ENCODE assay signal across 8 cellular contexts in genomic region chr18:50297621-50298442, GRCh38. TPM values are rescaled to one million over a fixed set of nuclear protein-coding genes. Genes with fewer than 3 reads are reported as not detected.
DNase-seq lines count a peak whose midpoint lies in the region; ATAC-seq and TF ChIP-seq lines count a peak whose summit lies in the region.

No MANE protein-coding gene starts in this region.

- H3K27me3 ChIP-seq in dorsolateral prefrontal cortex (peaks cover 0 to 19% (median 0%) of the 10 kb centered on the region in 45 donors), left lung (peaks cover 24 to 54% of the 10 kb centered on the region in 2 donors)

- H3K4me3 ChIP-seq in dorsolateral prefrontal cortex (peak overlapping the region; percentile 33 to 78 (median 62)), left lung (peak overlapping the region; percentile 34 to 37)

- ATAC-seq in GM18505 (IDR thresholded peaks at IDR 0.05; ENCODE audit: unreplicated experiment), result peak; percentile 98
- peak; percentile 100 for ATAC-seq in HG02759 (IDR thresholded peaks at IDR 0.05; ENCODE audit: unreplicated experiment)
- peak; percentile 96 for ATAC-seq in left lung

- no peak for TF ChIP-seq POLR2A in GM18505 (IDR thresholded peaks at IDR 0.05; ENCODE audit: borderline replicate concordance, extremely low read depth, insufficient read depth, insufficient read length)

- peak overlapping the region in 2 of 59 donors; percentile 21 to 54 for H3K27ac ChIP-seq in dorsolateral prefrontal cortex
- H3K27ac ChIP-seq in left lung, result no peak overlapping the region

- H3K4me1 ChIP-seq in left lung, result peaks cover 0 to 14% of the 10 kb centered on the region in 2 donors

- no peaks in the 10 kb centered on the region for H3K9me3 ChIP-seq in left lung

- peak; percentile 24 for DNase-seq in NCI-H1417 treated with DMSO at 0.1 percent for 48 hours (lab: John Stamatoyannopoulos, UW)
- peak; percentile 75 for DNase-seq in activated CD4-positive, CD25-positive, alpha-beta regulatory T cell treated with anti-CD3 and anti-CD28 coated beads, Interleukin-2, amount 50 U/mL, for 72 hours
- DNase-seq in dorsolateral prefrontal cortex, result peak in 8 of 10 donors; percentile 50 to 82 (median 73)
- DNase-seq in left lung, result peak; percentile 88 to 92
- DNase-seq in stimulated activated CD4-positive, alpha-beta T cell treated with anti-CD3 and anti-CD28 coated beads, Interleukin-2, amount 100 ng/mL, for 48 hours, result peak; percentile 62 to 64
- DNase-seq in cerebellar nuclear complex (lab: John Stamatoyannopoulos, UW), result no peak

- intact Hi-C loops in dorsolateral prefrontal cortex (cut with DNase I), result loop anchor here in 1 of 2 donors (10.0 kb wide), 1 partner anchor 57 kb away; no protein-coding TSS in a partner anchor
- intact Hi-C loops in left lung (cut with DNase I), result no loop called here

- no peaks in the 10 kb centered on the region for H3K36me3 ChIP-seq in left lung

- TF ChIP-seq CTCF in dorsolateral prefrontal cortex (IDR thresholded peaks at IDR 0.05 in 54 of 56, conservative IDR thresholded peaks at IDR 0.05 in 2 of 56; ENCODE audit: low read depth in 1 of 56, partially characterized antibody in 56 of 56) (no peak), left lung (IDR thresholded peaks at IDR 0.05) (no peak)

RNA-seq across cellular contexts. Expression of gene CXXC1, which starts 10.3 kb away (rescaled TPM):
- 100 to 1,000 TPM in 2 of 120 experiments, 10 to 100 TPM in 118; 39.4 to 103 (median 69.4) TPM for total RNA-seq in dorsolateral prefrontal cortex
- 10 to 100 TPM; 57.4 to 73.6 TPM for total RNA-seq in left lung

RNA-seq across cellular contexts. Expression of gene MBD1, which starts 16.5 kb away (rescaled TPM):
- total RNA-seq in dorsolateral prefrontal cortex (100 to 1,000 TPM in 33 of 120 experiments, 10 to 100 TPM in 87; 72.6 to 117 (median 94.0) TPM), left lung (10 to 100 TPM; 51.9 to 64.9 TPM)

RNA-seq across cellular contexts. Expression of gene CFAP53, which starts 31.5 kb away (rescaled TPM):
- total RNA-seq in dorsolateral prefrontal cortex, result 1 to 10 TPM in 118 of 120 experiments, under 1 TPM in 2; 0.79 to 6.2 (median 2.5) TPM
- 1 to 10 TPM in 1 of 2 donors, under 1 TPM in 1; 0.20 to 2.3 TPM for total RNA-seq in left lung

Comparison
In these comparisons a context has a peak if more than half of its experiments do, and no peak if none do; other contexts are left out.
1. DNase-seq: peak in NCI-H1417 treated with DMSO at 0.1 percent for 48 hours (single experiment), activated CD4-positive, CD25-positive, alpha-beta regulatory T cell treated with anti-CD3 and anti-CD28 coated beads, Interleukin-2, amount 50 U/mL, for 72 hours (single experiment), dorsolateral prefrontal cortex (8 of 10), left lung (2 of 2) and stimulated activated CD4-positive, alpha-beta T cell treated with anti-CD3 and anti-CD28 coated beads, Interleukin-2, amount 100 ng/mL, for 48 hours (2 of 2); none in cerebellar nuclear complex (0 of 2).
2. Peak in every context shown above with its lines, with median percentiles within 50 percentile points of each other: ATAC-seq.